ENCODE assay signal across 15 cellular contexts in the genomic region with DNA sequence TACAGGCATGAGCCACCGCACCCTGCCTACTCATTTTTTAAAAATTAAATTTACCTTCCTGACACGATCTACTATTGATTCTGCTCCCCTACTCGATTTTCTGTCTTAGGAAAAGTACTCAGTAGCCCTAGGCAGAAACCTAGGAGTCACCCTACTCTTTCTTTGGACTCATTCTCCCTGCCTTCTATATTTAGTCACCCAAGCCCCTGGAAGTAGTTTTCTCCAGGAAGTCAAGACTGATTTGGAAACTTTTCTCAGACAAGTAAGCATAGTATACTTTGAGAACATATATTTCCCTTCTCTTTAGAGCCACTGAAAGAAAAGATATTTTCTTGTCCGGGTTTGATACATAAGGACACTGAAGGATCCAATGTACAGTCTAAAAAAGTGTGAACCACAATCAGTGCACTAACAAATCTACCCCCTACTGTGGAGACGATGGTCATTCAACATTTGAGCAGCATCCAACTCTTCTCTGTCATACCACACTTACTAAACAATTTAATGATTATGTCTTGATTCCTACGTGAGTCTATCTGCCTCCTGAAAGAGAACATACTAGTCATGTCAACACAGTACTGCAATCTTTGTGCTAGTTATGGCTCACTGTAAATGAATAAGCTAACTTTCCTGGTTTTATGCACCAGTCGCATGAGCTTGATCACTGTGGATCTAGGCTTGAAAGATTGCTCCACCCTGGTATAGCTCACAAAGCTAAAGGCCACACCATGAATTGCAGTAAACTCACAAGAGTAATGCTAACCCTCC. TPM values are rescaled to one million over a fixed set of nuclear protein-coding genes. Genes with fewer than 3 reads are reported as not detected.
DNase-seq lines count a peak whose midpoint lies in the region; FAIRE-seq and TF ChIP-seq lines count a peak whose summit lies in the region.
"Had no signal": no experiment of that assay in that cellular context is flagged by ENCODE, and none has a peak within 500 bp of the region (broad histone marks: within the 10 kb centered on the region; RNA-seq: fewer than 3 reads in every experiment).

No MANE protein-coding gene starts in this region.

- H3K4me2 ChIP-seq in trophoblast cell (ENCODE audit: low read length): no peak overlapping the region

- no peak for FAIRE-seq in GM19239 (lab: Jason Lieb, UNC)
- FAIRE-seq: endothelial cell of umbilical vein, H54 had no signal

- H3K27me3 ChIP-seq in trophoblast cell (ENCODE audit: insufficient read depth, low read length): no peaks in the 10 kb centered on the region
- H3K27me3 ChIP-seq: heart left ventricle, Peyer's patch had no signal

- H3K4me3 ChIP-seq in trophoblast cell (ENCODE audit: low read depth, low read length): no peak overlapping the region
- H3K4me3 ChIP-seq: heart left ventricle, Peyer's patch had no signal

- no peak overlapping the region for H3K18ac ChIP-seq in trophoblast cell (ENCODE audit: low read length)

- no peak for DNase-seq in activated CD4-positive, alpha-beta T cell treated with anti-CD3 and anti-CD28 coated beads, Interleukin-2, amount 10 ng/mL, durations not matched to agents 24 days and 14 days
- DNase-seq in activated CD4-positive, alpha-beta T cell treated with anti-CD3 and anti-CD28 coated beads for 48 hours: no peak
- DNase-seq in HFFc6 (no peak), epithelial cell of prostate (ENCODE audit: low read depth, low spot score) (no peak), trophoblast cell (no peak), NCI-H2029 treated with DMSO at 0.1 percent for 48 hours (lab: John Stamatoyannopoulos, UW) (no peak), GM13977 (ENCODE audit: low spot score) (no peak), GM19239 (ENCODE audit: insufficient read length, low spot score) (no peak)
- DNase-seq: cerebellar nuclear complex, heart left ventricle, NCI-H1694 treated with DMSO at 0.1 percent for 48 hours, NCI-H510A treated with DMSO at 0.1 percent for 48 hours, Peyer's patch had no signal

- TF ChIP-seq CTCF in HFFc6 (IDR thresholded peaks at IDR 0.05): no peak
- TF ChIP-seq CTCF in GM13977 (IDR thresholded peaks at IDR 0.05; ENCODE audit: extremely low read depth, insufficient read depth, missing control alignments): no peak

- intact Hi-C loops in activated CD4-positive, alpha-beta T cell treated with anti-CD3 and anti-CD28 coated beads, Interleukin-2, amount 10 ng/mL, durations not matched to agents 24 days and 14 days (cut with micrococcal nuclease): no loop called here

- peaks cover 14% of the 10 kb centered on the region for H3K79me2 ChIP-seq in trophoblast cell (ENCODE audit: control insufficient read depth, insufficient read depth, low read length, poor library complexity)

- H3K9me3 Mint-ChIP-seq in activated CD4-positive, alpha-beta T cell treated with anti-CD3 and anti-CD28 coated beads, Interleukin-2, amount 10 ng/mL, durations not matched to agents 24 days and 14 days: no peaks in the 10 kb centered on the region
- H3K9me3 Mint-ChIP-seq in HFFc6: no peaks in the 10 kb centered on the region

- no peak overlapping the region for H4K8ac ChIP-seq in trophoblast cell (ENCODE audit: low read depth, low read length)

- H3K27me3 Mint-ChIP-seq in activated CD4-positive, alpha-beta T cell treated with anti-CD3 and anti-CD28 coated beads, Interleukin-2, amount 10 ng/mL, durations not matched to agents 24 days and 14 days: no peaks in the 10 kb centered on the region
- peaks cover 4% of the 10 kb centered on the region; the same call in 1 of the 2 replicates for H3K27me3 Mint-ChIP-seq in HFFc6 (ENCODE audit: insufficient read depth)

- H3K14ac ChIP-seq in trophoblast cell (ENCODE audit: low read length): no peak overlapping the region

- H3K4me3 Mint-ChIP-seq in activated CD4-positive, alpha-beta T cell treated with anti-CD3 and anti-CD28 coated beads, Interleukin-2, amount 10 ng/mL, durations not matched to agents 24 days and 14 days: no peak overlapping the region
- H3K4me3 Mint-ChIP-seq in HFFc6: no peak overlapping the region

- no peak overlapping the region for H4K91ac ChIP-seq in trophoblast cell (ENCODE audit: low read depth, low read length)

- H2BK5ac ChIP-seq in trophoblast cell (ENCODE audit: low read depth, low read length, poor library complexity): no peak overlapping the region

- no peak overlapping the region for H2AFZ ChIP-seq in trophoblast cell (ENCODE audit: insufficient read depth, low read length, poor library complexity)

- in situ Hi-C loops in GM13977 (cut with MboI; ENCODE audit: low pct_unique_long_range_greater_than_20kb, low sequenced_read_pairs, unreplicated experiment): no loop called here

- peaks cover 74% of the 10 kb centered on the region for H3K4me1 Mint-ChIP-seq in activated CD4-positive, alpha-beta T cell treated with anti-CD3 and anti-CD28 coated beads, Interleukin-2, amount 10 ng/mL, durations not matched to agents 24 days and 14 days
- peaks cover 87% of the 10 kb centered on the region for H3K4me1 Mint-ChIP-seq in HFFc6 (ENCODE audit: low read depth)

- H2BK120ac ChIP-seq in trophoblast cell (ENCODE audit: insufficient read depth, low read length, poor library complexity): no peak overlapping the region

- H2BK12ac ChIP-seq in trophoblast cell (ENCODE audit: low read length): no peak overlapping the region

- H3K23ac ChIP-seq in trophoblast cell (ENCODE audit: low read length): no peak overlapping the region

- no peak overlapping the region for H3K9ac ChIP-seq in trophoblast cell (ENCODE audit: low read length)

- H3K27ac Mint-ChIP-seq in activated CD4-positive, alpha-beta T cell treated with anti-CD3 and anti-CD28 coated beads, Interleukin-2, amount 10 ng/mL, durations not matched to agents 24 days and 14 days: peak overlapping the region; percentile 66
- peak overlapping the region; percentile 73 for H3K27ac Mint-ChIP-seq in HFFc6

- H3K27ac ChIP-seq in epithelial cell of prostate (peak overlapping the region; percentile 9), trophoblast cell (ENCODE audit: low read depth, low read length) (no peak overlapping the region)
- H3K27ac ChIP-seq: Peyer's patch had no signal

- peaks cover 43% of the 10 kb centered on the region for H3K36me3 Mint-ChIP-seq in activated CD4-positive, alpha-beta T cell treated with anti-CD3 and anti-CD28 coated beads, Interleukin-2, amount 10 ng/mL, durations not matched to agents 24 days and 14 days (ENCODE audit: low read depth)
- peaks cover 39% of the 10 kb centered on the region for H3K36me3 Mint-ChIP-seq in HFFc6 (ENCODE audit: low read depth)

- H3K9me3 ChIP-seq in trophoblast cell (ENCODE audit: insufficient read depth, low read depth, low read length): no peaks in the 10 kb centered on the region
- H3K9me3 ChIP-seq: heart left ventricle, Peyer's patch had no signal

- H2AK5ac ChIP-seq in trophoblast cell (ENCODE audit: low read length): no peak overlapping the region

- H3K79me1 ChIP-seq in trophoblast cell (ENCODE audit: low read length): no peaks in the 10 kb centered on the region

- peaks cover 2 to 4% of the 10 kb centered on the region in 2 experiments for H3K36me3 ChIP-seq in trophoblast cell (ENCODE audit: control insufficient read depth in 1 of 2, insufficient read depth in 2 of 2, low read length in 2 of 2)
- H3K36me3 ChIP-seq: heart left ventricle, Peyer's patch had no signal

- H3K4ac ChIP-seq in trophoblast cell (ENCODE audit: low read depth, low read length): peak overlapping the region; percentile 80

- H4K12ac ChIP-seq in trophoblast cell (ENCODE audit: low read depth, low read length): no peak overlapping the region

- H3K4me1 ChIP-seq in trophoblast cell (ENCODE audit: control insufficient read depth in 1 of 2, insufficient read depth in 2 of 2, low read length in 2 of 2): peaks cover 6 to 7% of the 10 kb centered on the region in 2 experiments

- WGBS in trophoblast cell (ENCODE audit: extremely low coverage, insufficient coverage, insufficient read length): no CpG with 5 or more reads among the region's 7 CpGs

RNA-seq across cellular contexts. Expression of a gene that starts 19.8 kb away (rescaled TPM):
- 321 and 335 TPM in 2 replicates for total RNA-seq in activated CD4-positive, alpha-beta T cell treated with anti-CD3 and anti-CD28 coated beads, Interleukin-2, amount 10 ng/mL, durations not matched to agents 24 days and 14 days
- total RNA-seq in HFFc6 (2021; fragmentation: NEBNext Ultra II Directional; extraction: Animal tissue kit (Norgen Biotek cat#: 25700)): 100 to 1,000 TPM; 461 to 607 (median 548) TPM
- 327 and 332 TPM in 2 replicates for polyA plus RNA-seq in trophoblast cell (2013)

RNA-seq across cellular contexts. Expression of a gene that starts 55.3 kb away (rescaled TPM):
- 25.6 and 26.5 TPM in 2 replicates for total RNA-seq in activated CD4-positive, alpha-beta T cell treated with anti-CD3 and anti-CD28 coated beads, Interleukin-2, amount 10 ng/mL, durations not matched to agents 24 days and 14 days
- 10 to 100 TPM; 16.0 to 20.0 (median 19.4) TPM for total RNA-seq in HFFc6 (2021; fragmentation: NEBNext Ultra II Directional; extraction: Animal tissue kit (Norgen Biotek cat#: 25700))
- polyA plus RNA-seq in trophoblast cell (2013): 33.7 and 34.1 TPM in 2 replicates
